13 cellular contexts compared by ENCODE assay signal in genomic region chr5:122493776-122494518, GRCh38.
DNase-seq lines count a peak whose midpoint lies in the region; ATAC-seq and TF ChIP-seq lines count a peak whose summit lies in the region.
"Had no signal": no experiment of that assay in that cellular context is flagged by ENCODE, and none has a peak within 500 bp of the region (broad histone marks: within the 10 kb centered on the region; RNA-seq: fewer than 3 reads in every experiment).

No MANE protein-coding gene starts in this region.

- H3K4me3 ChIP-seq in HEK293 (ENCODE audit: low read depth, low read length), result no peak overlapping the region
- H3K4me3 ChIP-seq in left lung, result no peak overlapping the region
- H3K4me3 ChIP-seq: coronary artery, gastroesophageal sphincter, skin epidermis had no signal

- no peaks in the 10 kb centered on the region; the same call in 1 of the 2 replicates for H3K4me1 Mint-ChIP-seq in HFFc6 (ENCODE audit: low read depth)
- H3K4me1 Mint-ChIP-seq in activated T-cell treated with anti-CD3 and anti-CD28 coated beads, Interleukin-2, amount 50 U/mL, for 4 hours (ENCODE audit: low read depth), result no peaks in the 10 kb centered on the region
- H3K4me1 Mint-ChIP-seq: IgD-negative memory B cell had no signal

- H3K27ac Mint-ChIP-seq in HFFc6, result no peak overlapping the region
- H3K27ac Mint-ChIP-seq: activated naive CD4-positive, alpha-beta T cell treated with anti-CD3 and anti-CD28 coated beads for 36 hours; IgD-negative memory B cell had no signal

- no peaks in the 10 kb centered on the region for H3K36me3 Mint-ChIP-seq in HFFc6 (ENCODE audit: low read depth)
- H3K36me3 Mint-ChIP-seq in activated T-cell treated with anti-CD3 and anti-CD28 coated beads, Interleukin-2, amount 50 U/mL, for 4 hours (ENCODE audit: insufficient read depth), result no peaks in the 10 kb centered on the region
- H3K36me3 Mint-ChIP-seq: IgD-negative memory B cell had no signal

- no peaks in the 10 kb centered on the region for H3K9me3 Mint-ChIP-seq in HFFc6
- peaks cover under 1% of the 10 kb centered on the region for H3K9me3 Mint-ChIP-seq in activated T-cell treated with anti-CD3 and anti-CD28 coated beads, Interleukin-2, amount 50 U/mL, for 4 hours
- H3K9me3 Mint-ChIP-seq: activated naive CD4-positive, alpha-beta T cell treated with anti-CD3 and anti-CD28 coated beads for 36 hours had no signal

- peak; percentile 54 for ATAC-seq in left lung
- ATAC-seq in activated T-cell treated with anti-CD3 and anti-CD28 coated beads, Interleukin-2, amount 50 U/mL, for 4 hours, result no peak
- ATAC-seq: gastroesophageal sphincter had no signal

- peaks cover 11% of the 10 kb centered on the region; the same call in 1 of the 2 replicates for H3K4me1 ChIP-seq in HEK293 (ENCODE audit: control insufficient read depth, insufficient read depth, low read length)
- H3K4me1 ChIP-seq in left lung, result no peaks in the 10 kb centered on the region

- POLR2A ChIA-PET in HEK293 (lab: Yijun Ruan, JAX), result interaction anchor here (1.1 kb wide), 1 partner anchor 11 kb away, joined by 5 read pairs; no protein-coding TSS in a partner anchor

- peak overlapping the region; percentile 38 for H3K27ac ChIP-seq in HEK293 (ENCODE audit: extremely low read depth, low read depth, low read length)
- H3K27ac ChIP-seq in left lung, result no peak overlapping the region
- H3K27ac ChIP-seq: coronary artery, gastroesophageal sphincter, skin epidermis had no signal

- peak; percentile 29 for DNase-seq in COR-L47 (lab: John Stamatoyannopoulos, UW)
- DNase-seq in NCI-H69 (lab: John Stamatoyannopoulos, UW), result peak; percentile 99
- DNase-seq in left lung, result no peak
- no peak for DNase-seq in HFFc6
- no peak for DNase-seq in activated T-cell treated with anti-CD3 and anti-CD28 coated beads, Interleukin-2, amount 50 U/mL, for 4 hours
- no peak for DNase-seq in activated CD4-positive, CD25-positive, alpha-beta regulatory T cell treated with anti-CD3 and anti-CD28 coated beads, Interleukin-2, amount 50 U/mL, for 72 hours
- DNase-seq in UCSD-AML1 (lab: John Stamatoyannopoulos, UW; ENCODE audit: unreplicated experiment), result no peak
- DNase-seq: activated naive CD4-positive, alpha-beta T cell treated with anti-CD3 and anti-CD28 coated beads for 36 hours had no signal

- no peaks in the 10 kb centered on the region for H3K9me3 ChIP-seq in HEK293 (ENCODE audit: control insufficient read depth, insufficient read depth, low read depth, low read length)
- H3K9me3 ChIP-seq in left lung, result no peaks in the 10 kb centered on the region
- H3K9me3 ChIP-seq: gastroesophageal sphincter had no signal

- H3K36me3 ChIP-seq in HEK293 (ENCODE audit: control insufficient read depth in 2 of 2, insufficient read depth in 1 of 2, low read length in 2 of 2) (no peaks in the 10 kb centered on the region), left lung (no peaks in the 10 kb centered on the region)
- H3K36me3 ChIP-seq: gastroesophageal sphincter had no signal

- CTCF ChIA-PET in HEK293 (lab: Yijun Ruan, JAX), result interaction anchor here (0.6 to 3.3 kb wide), 8 partner anchors 10 to 300 kb away, joined by 3 to 20 read pairs (median 4); no protein-coding TSS in a partner anchor

- no peak for TF ChIP-seq CTCF in HEK293 (tag by site-specific recombination; IDR thresholded peaks at IDR 0.05)
- no peak for TF ChIP-seq CTCF in left lung (IDR thresholded peaks at IDR 0.05)
- TF ChIP-seq CTCF in HFFc6 (IDR thresholded peaks at IDR 0.05), result no peak

- H3K4me3 Mint-ChIP-seq in HFFc6, result no peak overlapping the region
- no peak overlapping the region for H3K4me3 Mint-ChIP-seq in activated T-cell treated with anti-CD3 and anti-CD28 coated beads, Interleukin-2, amount 50 U/mL, for 4 hours
- H3K4me3 Mint-ChIP-seq: activated naive CD4-positive, alpha-beta T cell treated with anti-CD3 and anti-CD28 coated beads for 36 hours; IgD-negative memory B cell had no signal

- H3K27me3 ChIP-seq in left lung, result no peaks in the 10 kb centered on the region
- H3K27me3 ChIP-seq: gastroesophageal sphincter had no signal

- intact Hi-C loops in left lung (cut with DNase I), result no loop called here

- H3K27me3 Mint-ChIP-seq in HFFc6 (ENCODE audit: insufficient read depth), result peaks cover 6% of the 10 kb centered on the region; the same call in 1 of the 2 replicates
- no peaks in the 10 kb centered on the region for H3K27me3 Mint-ChIP-seq in activated T-cell treated with anti-CD3 and anti-CD28 coated beads, Interleukin-2, amount 50 U/mL, for 4 hours (ENCODE audit: low read depth)
- H3K27me3 Mint-ChIP-seq: IgD-negative memory B cell had no signal

TF ChIP-seq in HEK293, 187 proteins besides CTCF, POLR2A, EP300 and RAD21:
- TF ChIP-seq ZNF24 (tag by site-specific recombination; IDR thresholded peaks at IDR 0.05) (no peak), GLIS1 (tag by site-specific recombination; IDR thresholded peaks at IDR 0.05) (0 out of 2 replicates have a peak, but pooled peaks have one; percentile 5), ZEB2 (tag by site-specific recombination; IDR thresholded peaks at IDR 0.05) (0 out of 2 replicates have a peak, but pooled peaks have one; percentile 10), SCRT2 (tag by site-specific recombination; IDR thresholded peaks at IDR 0.05) (peak; percentile 71), SCRT1 (tag by site-specific recombination; IDR thresholded peaks at IDR 0.05; ENCODE audit: borderline replicate concordance) (0 out of 2 replicates have a peak, but pooled peaks have one; percentile 24), ZNF707 (tag by site-specific recombination; IDR thresholded peaks at IDR 0.05) (no peak), ZNF10 (tag by site-specific recombination; IDR thresholded peaks at IDR 0.05) (no peak), ZNF585B (tag by site-specific recombination; IDR thresholded peaks at IDR 0.05) (peak; percentile 38; the same call in 1 of the 2 replicates), AEBP2 (tag by site-specific recombination; IDR thresholded peaks at IDR 0.05; ENCODE audit: borderline replicate concordance) (no peak)
- TF ChIP-seq, protein P1, sequence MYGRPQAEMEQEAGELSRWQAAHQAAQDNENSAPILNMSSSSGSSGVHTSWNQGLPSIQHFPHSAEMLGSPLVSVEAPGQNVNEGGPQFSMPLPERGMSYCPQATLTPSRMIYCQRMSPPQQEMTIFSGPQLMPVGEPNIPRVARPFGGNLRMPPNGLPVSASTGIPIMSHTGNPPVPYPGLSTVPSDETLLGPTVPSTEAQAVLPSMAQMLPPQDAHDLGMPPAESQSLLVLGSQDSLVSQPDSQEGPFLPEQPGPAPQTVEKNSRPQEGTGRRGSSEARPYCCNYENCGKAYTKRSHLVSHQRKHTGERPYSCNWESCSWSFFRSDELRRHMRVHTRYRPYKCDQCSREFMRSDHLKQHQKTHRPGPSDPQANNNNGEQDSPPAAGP (tag by site-specific recombination; IDR thresholded peaks at IDR 0.05), result no peak

Comparison
In these comparisons a context has a peak if more than half of its experiments do, and no peak if none do; other contexts are left out.
1. DNase-seq: peak in COR-L47 (single experiment) and NCI-H69 (single experiment); none in left lung (0 of 2), HFFc6 (single experiment), activated T-cell treated with anti-CD3 and anti-CD28 coated beads, Interleukin-2, amount 50 U/mL, for 4 hours (single experiment), activated CD4-positive, CD25-positive, alpha-beta regulatory T cell treated with anti-CD3 and anti-CD28 coated beads, Interleukin-2, amount 50 U/mL, for 72 hours (single experiment) and UCSD-AML1 (single experiment).